In the genomic region with DNA sequence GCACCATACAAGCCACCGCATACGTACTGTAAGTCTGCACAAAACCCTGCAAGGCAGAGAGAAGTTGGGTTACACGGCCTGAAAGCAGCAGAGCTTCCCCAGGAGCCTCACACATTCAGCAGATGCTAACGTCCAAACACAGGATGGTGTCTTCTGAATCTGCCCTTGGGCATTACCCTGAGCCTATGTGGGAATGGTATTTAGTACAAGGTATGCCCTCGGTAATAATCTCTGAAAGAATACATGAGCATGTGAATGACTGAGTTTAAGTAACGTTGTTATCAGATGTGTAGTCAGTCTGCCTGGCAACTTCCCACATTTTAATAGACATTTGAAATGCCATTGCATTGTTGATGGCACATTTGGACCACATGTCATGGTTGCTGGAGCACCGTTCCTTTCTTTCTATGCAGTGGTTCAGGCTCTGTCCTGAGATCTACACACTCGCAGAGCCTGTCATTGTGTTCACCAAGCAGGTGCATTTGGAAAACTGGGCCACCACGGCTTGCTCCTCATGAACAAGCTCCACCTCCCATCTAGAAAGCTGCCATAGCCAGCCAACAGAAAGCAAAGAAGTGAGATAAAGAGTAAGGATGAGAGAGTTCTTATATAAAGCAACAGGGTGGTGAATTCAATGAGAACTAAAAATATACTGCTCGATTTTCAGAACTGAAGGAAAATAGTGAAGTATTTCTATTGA, we compare ENCODE assay signal across 24 cellular contexts.
"Had no signal": no experiment of that assay in that cellular context is flagged by ENCODE, and none has a peak within 500 bp of the region (broad histone marks: within the 10 kb centered on the region; RNA-seq: fewer than 3 reads in every experiment).

No MANE protein-coding gene starts in this region.

- H3K4me3 ChIP-seq: colonic mucosa, dorsolateral prefrontal cortex, esophagus muscularis mucosa, esophagus squamous epithelium, gastrocnemius medialis, gastroesophageal sphincter, heart left ventricle, heart right ventricle had no signal

- H3K4me3 Mint-ChIP-seq: dendritic cell treated with granulocyte-macrophage colony-stimulating factor and Interleukin-4, amounts not matched to agents 40 ng/mL and 50 ng/mL, for 4 days; effector memory CD8-positive, alpha-beta T cell; endodermal cell had no signal

- H3K27ac ChIP-seq: colonic mucosa, dorsolateral prefrontal cortex, epithelial cell of prostate, esophagus muscularis mucosa, esophagus squamous epithelium, foreskin keratinocyte, gastrocnemius medialis, gastroesophageal sphincter, heart left ventricle, heart right ventricle had no signal

- DNase-seq: colonic mucosa; cortex of kidney; dermis blood vessel endothelial cell; effector CD4-positive, alpha-beta T cell; effector CD8-positive, alpha-beta T cell; effector memory CD4-positive, alpha-beta T cell; effector memory CD8-positive, alpha-beta T cell; endodermal cell; erythroblast; esophagus squamous epithelium; foreskin fibroblast; foreskin keratinocyte; foreskin melanocyte; gastrocnemius medialis; glutamatergic neuron; head of caudate nucleus; heart left ventricle; heart right ventricle had no signal

- ATAC-seq: effector memory CD8-positive, alpha-beta T cell; esophagus mucosa; foreskin keratinocyte; gastrocnemius medialis; gastroesophageal sphincter; heart left ventricle; heart right ventricle had no signal

- H3K27ac Mint-ChIP-seq: dendritic cell treated with granulocyte-macrophage colony-stimulating factor and Interleukin-4, amounts not matched to agents 40 ng/mL and 50 ng/mL, for 4 days; effector memory CD8-positive, alpha-beta T cell; endodermal cell had no signal

- H3K27me3 ChIP-seq: colonic mucosa, foreskin keratinocyte, gastrocnemius medialis had no signal

- H3K9me3 ChIP-seq: colonic mucosa, esophagus squamous epithelium, gastrocnemius medialis had no signal

- H3K36me3 ChIP-seq: colonic mucosa, esophagus muscularis mucosa, esophagus squamous epithelium, gastrocnemius medialis, gastroesophageal sphincter, heart left ventricle, heart right ventricle had no signal

- H3K4me1 ChIP-seq: colonic mucosa, esophagus muscularis mucosa, esophagus squamous epithelium, foreskin keratinocyte, gastrocnemius medialis, gastroesophageal sphincter, heart left ventricle, heart right ventricle had no signal

- H3K9me3 Mint-ChIP-seq: dendritic cell treated with granulocyte-macrophage colony-stimulating factor and Interleukin-4, amounts not matched to agents 40 ng/mL and 50 ng/mL, for 4 days; effector memory CD8-positive, alpha-beta T cell had no signal

- H3K4me1 Mint-ChIP-seq: endodermal cell had no signal
